In the genomic region with DNA sequence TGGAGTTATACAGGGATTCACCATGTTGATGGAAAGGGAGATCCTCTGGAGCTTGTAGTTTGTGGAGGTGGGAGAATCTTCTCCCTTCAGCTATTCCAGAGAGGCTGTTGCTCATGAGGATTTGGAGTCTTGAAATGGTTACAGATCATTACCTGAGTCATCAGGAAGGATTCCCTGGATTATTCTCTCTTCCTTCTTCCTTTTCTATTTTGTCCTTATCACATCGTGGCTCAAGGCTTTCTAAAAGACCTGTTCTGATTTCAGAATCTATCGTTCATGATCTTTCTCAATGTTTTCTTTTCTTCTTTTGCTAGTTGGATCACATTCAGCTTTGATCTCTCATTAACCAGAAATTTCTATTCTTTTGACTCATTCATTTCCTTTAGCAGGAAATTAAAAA, we compare ENCODE assay signal across 14 cellular contexts.
"Had no signal": no experiment of that assay in that cellular context is flagged by ENCODE, and none has a peak within 500 bp of the region (broad histone marks: within the 10 kb centered on the region; RNA-seq: fewer than 3 reads in every experiment).

No MANE protein-coding gene starts in this region.

- H3K4me3 ChIP-seq: pancreas, thyroid gland had no signal

- H3K9ac ChIP-seq: SK-N-SH had no signal

- H3K4me2 ChIP-seq: SK-N-SH had no signal

- ATAC-seq: pancreas had no signal

- DNase-seq: activated B cell treated with CpG ODN at 0.5 μM for 24 hours; activated CD4-positive, alpha-beta T cell treated with anti-CD3 and anti-CD28 coated beads, Interleukin-2, amount 50 U/mL, for 1 hour; activated effector memory CD4-positive, alpha-beta T cell treated with Interleukin-2 at 50 U/mL for 16 hours; activated T-cell treated with anti-CD3 and anti-CD28 coated beads, Interleukin-2, amount 50 U/mL, for 1 hour; cortex of kidney; effector memory CD4-positive, alpha-beta T cell; foreskin melanocyte; head of caudate nucleus; islet precursor cell; pancreas; retina; SK-N-SH; stimulated activated CD4-positive, alpha-beta T cell treated with anti-CD3 and anti-CD28 coated beads, Interleukin-4, amount 100 ng/mL, for 4 hours; thyroid gland had no signal

- H3K27me3 ChIP-seq: pancreas, thyroid gland had no signal

- H3K9me3 ChIP-seq: pancreas, SK-N-SH, thyroid gland had no signal

- H3K36me3 ChIP-seq: pancreas, thyroid gland had no signal

- H3K27ac ChIP-seq: pancreas, thyroid gland had no signal
